31 cellular contexts compared by ENCODE assay signal in the genomic region with DNA sequence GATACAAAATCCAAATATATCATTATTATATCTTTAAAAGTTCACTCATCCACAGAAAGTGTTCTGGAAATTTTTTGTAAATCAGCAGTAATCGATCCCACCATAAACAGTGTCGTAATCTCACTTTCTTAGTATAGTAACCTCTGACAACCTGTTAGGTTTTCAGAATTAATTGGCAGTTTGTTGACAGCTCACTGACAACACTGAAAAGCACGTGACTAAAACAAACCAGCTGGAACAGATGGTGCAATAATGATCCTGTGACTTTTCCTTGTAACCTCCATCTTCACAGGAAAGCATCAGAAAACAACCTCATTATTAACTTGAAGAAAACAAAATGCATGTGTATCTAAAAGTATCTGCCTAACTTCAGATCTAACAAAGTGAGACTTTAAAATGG. TPM values are rescaled to one million over a fixed set of nuclear protein-coding genes. Genes with fewer than 3 reads are reported as not detected.
A peak's percentile ranks its signal among the peaks of the same experiment; 100 is the strongest.
DNase-seq lines count a peak whose midpoint lies in the region.
"Had no signal": no experiment of that assay in that cellular context is flagged by ENCODE, and none has a peak within 500 bp of the region (broad histone marks: within the 10 kb centered on the region; RNA-seq: fewer than 3 reads in every experiment).

No MANE protein-coding gene starts in this region.

- no peak overlapping the region for H2BK12ac ChIP-seq in neuronal stem cell (ENCODE audit: low read length)

- no peak overlapping the region for H3K23ac ChIP-seq in neuronal stem cell (ENCODE audit: low read depth, low read length, poor library complexity)

- no CpG with 5 or more reads among the region's 3 CpGs for WGBS in neuronal stem cell (ENCODE audit: extremely low coverage in 2 of 2, insufficient read length in 2 of 2, insufficient replicate concordance in 1 of 2), 2 donors

- no peak overlapping the region for H2BK5ac ChIP-seq in neuronal stem cell (ENCODE audit: low read length)

- H3K9me3 ChIP-seq in neuronal stem cell (replicated peaks in 1 of 2; ENCODE audit: control insufficient read depth in 2 of 2, insufficient read depth in 1 of 2, low read depth in 1 of 2, low read length in 2 of 2): no peaks in the 10 kb centered on the region
- H3K9me3 ChIP-seq: breast epithelium, mucosa of descending colon, ovary, right atrium auricular region, upper lobe of right lung had no signal

- no peaks in the 10 kb centered on the region for H3K27me3 ChIP-seq in neuronal stem cell (ENCODE audit: control insufficient read depth in 3 of 3, insufficient read depth in 3 of 3, low read depth in 1 of 3, low read length in 3 of 3)
- H3K27me3 ChIP-seq: breast epithelium, ovary, right atrium auricular region, upper lobe of right lung had no signal

- H3K4me2 ChIP-seq in neuronal stem cell (ENCODE audit: insufficient read depth, low read length, poor library complexity, severe bottlenecking): no peak overlapping the region

- H4K91ac ChIP-seq in neuronal stem cell (ENCODE audit: low read depth, low read length, poor library complexity): no peak overlapping the region

- peak overlapping the region; percentile 65 for H2AFZ ChIP-seq in neuronal stem cell (ENCODE audit: low read length)

- no peak overlapping the region for H2AK5ac ChIP-seq in neuronal stem cell (ENCODE audit: low read depth, low read length)

- no peak overlapping the region for H3K4ac ChIP-seq in neuronal stem cell (ENCODE audit: low read length)

- H3K27ac ChIP-seq in neuronal stem cell (replicated peaks; ENCODE audit: low read length): no peak overlapping the region
- no peak overlapping the region for H3K27ac ChIP-seq in substantia nigra (ENCODE audit: low read depth, low read length, poor library complexity, severe bottlenecking)
- H3K27ac ChIP-seq: 22Rv1, breast epithelium, ovary, right atrium auricular region, upper lobe of right lung had no signal

- no peak overlapping the region for H3K18ac ChIP-seq in neuronal stem cell (ENCODE audit: low read length)

- no peaks in the 10 kb centered on the region for H3K36me3 ChIP-seq in neuronal stem cell (replicated peaks in 1 of 2; ENCODE audit: control insufficient read depth in 2 of 2, insufficient read depth in 2 of 2, low read length in 2 of 2)
- H3K36me3 ChIP-seq: breast epithelium, ovary, right atrium auricular region, upper lobe of right lung had no signal

- H3K79me1 ChIP-seq in neuronal stem cell (ENCODE audit: low read depth, low read length): no peaks in the 10 kb centered on the region

- H3K9ac ChIP-seq in neuronal stem cell (ENCODE audit: low read depth, low read length, poor library complexity): no peak overlapping the region

- peaks cover 7 to 11% of the 10 kb centered on the region in 2 donors for H3K4me1 ChIP-seq in neuronal stem cell (ENCODE audit: control insufficient read depth in 2 of 2, insufficient read depth in 1 of 2, low read depth in 1 of 2, low read length in 2 of 2)
- H3K4me1 ChIP-seq: breast epithelium, right atrium auricular region, upper lobe of right lung had no signal

- no peak overlapping the region for H2BK15ac ChIP-seq in neuronal stem cell (ENCODE audit: low read length)

- no peak overlapping the region for H3K14ac ChIP-seq in neuronal stem cell (ENCODE audit: low read length)

- no peak overlapping the region for H3K4me3 ChIP-seq in neuronal stem cell (ENCODE audit: low read length in 2 of 2)
- H3K4me3 ChIP-seq: breast epithelium, lung, mucosa of descending colon, ovary, right atrium auricular region, upper lobe of right lung had no signal

- H4K8ac ChIP-seq in neuronal stem cell (ENCODE audit: low read depth, low read length): no peak overlapping the region

- DNase-seq in DMS53 (lab: John Stamatoyannopoulos, UW): peak; percentile 1
- DNase-seq in DMS53 treated with DMSO at 0.1 percent for 48 hours (lab: John Stamatoyannopoulos, UW; ENCODE audit: unreplicated experiment): no peak
- DNase-seq in NCI-H2171 (lab: John Stamatoyannopoulos, UW): peak; percentile 38
- DNase-seq in cerebellar cortex (ENCODE audit: low spot score): peak; percentile 46
- no peak for DNase-seq in neuronal stem cell (ENCODE audit: low spot score)
- DNase-seq in substantia nigra (lab: John Stamatoyannopoulos, UW): no peak
- no peak for DNase-seq in ureter (ENCODE audit: low spot score)
- no peak for DNase-seq in COLO668 (lab: John Stamatoyannopoulos, UW; ENCODE audit: unreplicated experiment)
- DNase-seq: activated CD4-positive, alpha-beta T cell treated with anti-CD3 and anti-CD28 coated beads for 36 hours; activated CD8-positive, alpha-beta T cell treated with anti-CD3 and anti-CD28 coated beads for 36 hours; C1 segment of cervical spinal cord; COR-L47; hippocampal formation; immature natural killer cell; IMR-90; left cardiac atrium; mucosa of descending colon; natural killer cell; NCI-H1694; NCI-H526; ovary; SIG-M5; small intestine; stimulated activated naive CD4-positive, alpha-beta T cell treated with Interleukin-2 at 50 U/mL for 16 hours; SW 1271; upper lobe of right lung had no signal

- H2BK120ac ChIP-seq in neuronal stem cell (ENCODE audit: low read depth, low read length): no peak overlapping the region

RNA-seq across cellular contexts. Expression of a gene that starts 48.5 kb away (rescaled TPM):
- 0.06 TPM for polyA plus RNA-seq in neuronal stem cell (2013, experiment 1 of 2)
- polyA plus RNA-seq in neuronal stem cell (2013, experiment 2 of 2): 0.06 TPM
- total RNA-seq in ureter: not detected
- total RNA-seq: activated CD4-positive, alpha-beta T cell treated with anti-CD3 and anti-CD28 coated beads for 36 hours; activated CD8-positive, alpha-beta T cell treated with anti-CD3 and anti-CD28 coated beads for 36 hours; activated T-helper 2 cell treated with anti-CD3 and anti-CD28 coated beads, Interferon-gamma antibody, Interleukin-2, Interleukin-4, amounts not matched to agents 10 μg/mL and 5 μg/mL and 100 μg/mL, durations not matched to agents 14 hours and 24 hours and 36 hours; breast epithelium; left cardiac atrium; natural killer cell; ovary; right atrium auricular region had no signal
- polyA plus RNA-seq: immature natural killer cell, IMR-90, lung had no signal

Comparison
In these comparisons a context has a peak if more than half of its experiments do, and no peak if none do; other contexts are left out.
1. DNase-seq: peak in DMS53 (single experiment), NCI-H2171 (single experiment) and cerebellar cortex (single experiment); none in DMS53 treated with DMSO at 0.1 percent for 48 hours (single experiment), neuronal stem cell (single experiment), substantia nigra (0 of 49), ureter (single experiment) and COLO668 (single experiment).